Comparison of ENCODE assay signal across 1 cellular context in genomic region chr2:218272531-218273212, GRCh38.
TF ChIP-seq lines count a peak whose summit lies in the region.

No MANE protein-coding gene starts in this region.

TF ChIP-seq in HepG2, 621 proteins besides CTCF, POLR2A, EP300 and RAD21 (continued from another document and continues in another):
- no peak for TF ChIP-seq ZHX2 (IDR thresholded peaks at IDR 0.05; ENCODE audit: low read depth)
- 0 out of 2 replicates have a peak, but pooled peaks have one; percentile 31 for TF ChIP-seq ZHX2 (CRISPR knock-in tag; IDR thresholded peaks at IDR 0.05; ENCODE audit: borderline replicate concordance)
- no peak for TF ChIP-seq ZBTB39 (CRISPR knock-in tag; IDR thresholded peaks at IDR 0.05)
- TF ChIP-seq TRAFD1 (CRISPR knock-in tag; IDR thresholded peaks at IDR 0.05; ENCODE audit: borderline replicate concordance): no peak
- no peak for TF ChIP-seq MIXL1 (CRISPR knock-in tag; IDR thresholded peaks at IDR 0.05)
- no peak for TF ChIP-seq E2F1 (CRISPR knock-in tag; IDR thresholded peaks at IDR 0.05)
- TF ChIP-seq ZNF24 (IDR thresholded peaks at IDR 0.05): no peak
- no peak for TF ChIP-seq ZNF550 (CRISPR knock-in tag; IDR thresholded peaks at IDR 0.05; ENCODE audit: borderline replicate concordance)
- TF ChIP-seq RXRB (CRISPR knock-in tag; IDR thresholded peaks at IDR 0.05; ENCODE audit: borderline replicate concordance): no peak
- no peak for TF ChIP-seq FOXO1 (CRISPR knock-in tag; IDR thresholded peaks at IDR 0.05)
- no peak for TF ChIP-seq HMG20A (CRISPR knock-in tag; IDR thresholded peaks at IDR 0.05; ENCODE audit: borderline replicate concordance)
- no peak for TF ChIP-seq ETS1 (CRISPR knock-in tag; IDR thresholded peaks at IDR 0.05)
- no peak for TF ChIP-seq BRD4 (CRISPR knock-in tag; IDR thresholded peaks at IDR 0.05)
- TF ChIP-seq ZNF264 (CRISPR knock-in tag; IDR thresholded peaks at IDR 0.05): no peak
- peak; percentile 72 for TF ChIP-seq CEBPG (CRISPR knock-in tag; IDR thresholded peaks at IDR 0.05)
- no peak for TF ChIP-seq FOXP1 (IDR thresholded peaks at IDR 0.05)
- TF ChIP-seq FOXP1 (CRISPR knock-in tag; IDR thresholded peaks at IDR 0.05): no peak
- no peak for TF ChIP-seq TERF1 (CRISPR knock-in tag; IDR thresholded peaks at IDR 0.05)
- TF ChIP-seq NKX3-1 (CRISPR knock-in tag; IDR thresholded peaks at IDR 0.05): peak; percentile 36; the same call in 1 of the 2 replicates
- TF ChIP-seq SNAPC5 (CRISPR knock-in tag; IDR thresholded peaks at IDR 0.05; ENCODE audit: borderline replicate concordance): no peak
- TF ChIP-seq ZNF251 (CRISPR knock-in tag; IDR thresholded peaks at IDR 0.05): no peak
- TF ChIP-seq KDM4B (CRISPR knock-in tag; IDR thresholded peaks at IDR 0.05): no peak
- 0 out of 2 replicates have a peak, but pooled peaks have one; percentile 37 for TF ChIP-seq SMAD3 (CRISPR knock-in tag; IDR thresholded peaks at IDR 0.05)
- no peak for TF ChIP-seq NCOR1 (IDR thresholded peaks at IDR 0.05; ENCODE audit: borderline replicate concordance, low read length)
- TF ChIP-seq HMG20B (CRISPR knock-in tag; conservative IDR thresholded peaks at IDR 0.05): no peak
- no peak for TF ChIP-seq ZNF496 (CRISPR knock-in tag; IDR thresholded peaks at IDR 0.05; ENCODE audit: insufficient replicate concordance)
- TF ChIP-seq RFX5 (IDR thresholded peaks at IDR 0.05; ENCODE audit: low read depth, low read length): no peak
- no peak for TF ChIP-seq KDM1A (CRISPR knock-in tag; IDR thresholded peaks at IDR 0.05)
- no peak for TF ChIP-seq DDIT3 (CRISPR knock-in tag; IDR thresholded peaks at IDR 0.05)
- no peak for TF ChIP-seq CAMTA2 (CRISPR knock-in tag; IDR thresholded peaks at IDR 0.05; ENCODE audit: borderline replicate concordance)
- no peak for TF ChIP-seq TRIM24 (CRISPR knock-in tag; IDR thresholded peaks at IDR 0.05)
- peak; percentile 93 for TF ChIP-seq ZNF263 (CRISPR knock-in tag; IDR thresholded peaks at IDR 0.05)
- TF ChIP-seq ZNF160 (CRISPR knock-in tag; IDR thresholded peaks at IDR 0.05): no peak
- TF ChIP-seq KLF12 (CRISPR knock-in tag; IDR thresholded peaks at IDR 0.05; ENCODE audit: borderline replicate concordance): no peak; the same call in 1 of the 2 replicates
- 0 out of 2 replicates have a peak, but pooled peaks have one; percentile 52 for TF ChIP-seq ZNF614 (CRISPR knock-in tag; IDR thresholded peaks at IDR 0.05; ENCODE audit: borderline replicate concordance)
- 0 out of 2 replicates have a peak, but pooled peaks have one; percentile 38 for TF ChIP-seq SMYD3 (CRISPR knock-in tag; IDR thresholded peaks at IDR 0.05)
- TF ChIP-seq MTERF4 (CRISPR knock-in tag; IDR thresholded peaks at IDR 0.05): 0 out of 2 replicates have a peak, but pooled peaks have one; percentile 72
- TF ChIP-seq ZNF235 (CRISPR knock-in tag; IDR thresholded peaks at IDR 0.05; ENCODE audit: borderline replicate concordance): no peak
- TF ChIP-seq TFE3 (CRISPR knock-in tag; IDR thresholded peaks at IDR 0.05): no peak
- TF ChIP-seq MBD4 (IDR thresholded peaks at IDR 0.05; ENCODE audit: borderline replicate concordance, low read length): no peak
- no peak for TF ChIP-seq HMGXB3 (CRISPR knock-in tag; IDR thresholded peaks at IDR 0.05; ENCODE audit: borderline replicate concordance)
